ENCODE assay signal across 8 cellular contexts in genomic region chr11:106022795-106023275, GRCh38. TPM values are rescaled to one million over a fixed set of nuclear protein-coding genes. Genes with fewer than 3 reads are reported as not detected.
DNase-seq lines count a peak whose midpoint lies in the region; ATAC-seq and TF ChIP-seq lines count a peak whose summit lies in the region.

No MANE protein-coding gene starts in this region.

- H3K27me3 ChIP-seq in body of pancreas, result no peaks in the 10 kb centered on the region

- H3K27ac ChIP-seq in body of pancreas, result peak overlapping the region in 3 of 4 donors; percentile 59 to 85 (median 78)

- H3K36me3 ChIP-seq in body of pancreas (replicated peaks in 1 of 2; ENCODE audit: insufficient read depth in 1 of 2, low read depth in 2 of 2), result no peaks in the 10 kb centered on the region

- ATAC-seq in body of pancreas (no peak), memory B cell (ENCODE audit: low read depth) (no peak), GM19395 (IDR thresholded peaks at IDR 0.05; ENCODE audit: unreplicated experiment) (no peak), GM18870 (IDR thresholded peaks at IDR 0.05; ENCODE audit: unreplicated experiment) (no peak)

- peaks cover 33% of the 10 kb centered on the region for H3K4me1 ChIP-seq in body of pancreas

- no peaks in the 10 kb centered on the region for H3K9me3 ChIP-seq in body of pancreas

- peaks cover 47% of the 10 kb centered on the region for H3K4me1 Mint-ChIP-seq in activated naive CD4-positive, alpha-beta T cell treated with anti-CD3 and anti-CD28 coated beads, Interleukin-2, amount 50 U/mL, for 24 hours
- peaks cover 23% of the 10 kb centered on the region for H3K4me1 Mint-ChIP-seq in memory B cell
- H3K4me1 Mint-ChIP-seq in type B pancreatic cell (ENCODE audit: unreplicated experiment), result peaks cover 21% of the 10 kb centered on the region

- no peaks in the 10 kb centered on the region for H3K27me3 Mint-ChIP-seq in activated naive CD4-positive, alpha-beta T cell treated with anti-CD3 and anti-CD28 coated beads, Interleukin-2, amount 50 U/mL, for 24 hours
- H3K27me3 Mint-ChIP-seq in memory B cell, result no peaks in the 10 kb centered on the region
- H3K27me3 Mint-ChIP-seq in type B pancreatic cell, result no peaks in the 10 kb centered on the region

- TF ChIP-seq POLR2A in body of pancreas (IDR thresholded peaks at IDR 0.05), result no peak

- H3K27ac Mint-ChIP-seq in activated naive CD4-positive, alpha-beta T cell treated with anti-CD3 and anti-CD28 coated beads, Interleukin-2, amount 50 U/mL, for 24 hours, result peak overlapping the region; percentile 97
- H3K27ac Mint-ChIP-seq in memory B cell, result peak overlapping the region; percentile 71
- H3K27ac Mint-ChIP-seq in type B pancreatic cell, result peak overlapping the region; percentile 96

- peaks cover 13% of the 10 kb centered on the region for H3K36me3 Mint-ChIP-seq in activated naive CD4-positive, alpha-beta T cell treated with anti-CD3 and anti-CD28 coated beads, Interleukin-2, amount 50 U/mL, for 24 hours
- peaks cover 8% of the 10 kb centered on the region for H3K36me3 Mint-ChIP-seq in memory B cell
- peaks cover 10% of the 10 kb centered on the region for H3K36me3 Mint-ChIP-seq in type B pancreatic cell

- H3K4me3 ChIP-seq in body of pancreas, result peak overlapping the region; percentile 34 to 76

- no peaks in the 10 kb centered on the region for H3K9me3 Mint-ChIP-seq in activated naive CD4-positive, alpha-beta T cell treated with anti-CD3 and anti-CD28 coated beads, Interleukin-2, amount 50 U/mL, for 24 hours
- H3K9me3 Mint-ChIP-seq in memory B cell (peaks cover 3% of the 10 kb centered on the region), type B pancreatic cell (no peaks in the 10 kb centered on the region)

- intact Hi-C loops in body of pancreas (cut with DNase I), result no loop called here

- no peak for DNase-seq in activated naive CD4-positive, alpha-beta T cell treated with anti-CD3 and anti-CD28 coated beads, Interleukin-2, amount 50 U/mL, for 16 hours
- no peak for DNase-seq in body of pancreas
- no peak for DNase-seq in memory B cell (ENCODE audit: low spot score in 2 of 2)
- DNase-seq in type B pancreatic cell (ENCODE audit: extremely low spot score, unreplicated experiment), result no peak
- DNase-seq in NCI-H748 treated with DMSO at 0.1 percent for 48 hours (lab: John Stamatoyannopoulos, UW), result no peak

- WGBS in body of pancreas, 2 donors, result 78 to 86% methylated on average over 7 of the region's 7 CpGs

- TF ChIP-seq CTCF in body of pancreas (IDR thresholded peaks at IDR 0.05) (no peak), type B pancreatic cell (conservative IDR thresholded peaks at IDR 0.05) (no peak)

- peak overlapping the region; percentile 99 for H3K4me3 Mint-ChIP-seq in activated naive CD4-positive, alpha-beta T cell treated with anti-CD3 and anti-CD28 coated beads, Interleukin-2, amount 50 U/mL, for 24 hours
- H3K4me3 Mint-ChIP-seq in memory B cell, result peak overlapping the region; percentile 90
- peak overlapping the region; percentile 98 for H3K4me3 Mint-ChIP-seq in type B pancreatic cell

RNA-seq across cellular contexts. Expression of gene MSANTD4, which starts 0.8 kb away (rescaled TPM):
- total RNA-seq in body of pancreas (10 to 100 TPM in 1 of 2 donors, 1 to 10 TPM in 1; 4.9 to 19.5 TPM), type B pancreatic cell (ENCODE audit: low replicate concordance) (18.4 and 24.6 TPM in 2 replicates)

RNA-seq across cellular contexts. Expression of gene KBTBD3, which starts 54.3 kb away (rescaled TPM):
- 1 to 10 TPM; 2.0 to 5.7 TPM for total RNA-seq in body of pancreas
- total RNA-seq in type B pancreatic cell (ENCODE audit: low replicate concordance), result 2.9 and 8.6 TPM in 2 replicates

RNA-seq across cellular contexts. Expression of gene AASDHPPT, which starts 54.6 kb away (rescaled TPM):
- total RNA-seq in body of pancreas (10 to 100 TPM; 22.1 to 25.2 TPM), type B pancreatic cell (ENCODE audit: low replicate concordance) (46.0 and 54.0 TPM in 2 replicates)
